20 cellular contexts compared by ENCODE assay signal in the genomic region with DNA sequence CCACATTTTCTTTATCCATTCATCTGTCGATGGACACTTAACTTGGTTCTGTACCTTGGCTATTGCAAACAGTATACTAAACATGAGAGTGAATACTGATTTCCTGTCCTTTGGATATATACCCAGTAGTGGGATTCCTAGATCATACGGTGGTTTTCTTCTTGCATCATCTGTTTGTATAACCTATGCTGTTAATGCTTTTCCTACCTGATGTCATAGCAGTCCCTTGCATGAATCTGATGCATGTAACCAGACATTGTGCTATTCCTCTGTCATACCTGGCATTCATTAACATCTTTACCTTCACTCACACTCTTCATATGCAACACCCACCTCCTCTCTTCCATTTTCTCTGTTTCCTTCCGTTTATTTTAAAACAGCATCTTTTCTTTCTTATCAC.
DNase-seq lines count a peak whose midpoint lies in the region; ATAC-seq, FAIRE-seq and TF ChIP-seq lines count a peak whose summit lies in the region.
"Had no signal": no experiment of that assay in that cellular context is flagged by ENCODE, and none has a peak within 500 bp of the region (broad histone marks: within the 10 kb centered on the region; RNA-seq: fewer than 3 reads in every experiment).

No MANE protein-coding gene starts in this region.

- no peaks in the 10 kb centered on the region; the same call in 1 of the 2 replicates for H4K20me1 ChIP-seq in IMR-90 (ENCODE audit: insufficient read depth, low read length)
- no peaks in the 10 kb centered on the region for H4K20me1 ChIP-seq in smooth muscle cell (ENCODE audit: low read depth)

- H2BK15ac ChIP-seq in IMR-90 (ENCODE audit: low read depth, low read length): no peak overlapping the region

- ATAC-seq in IMR-90 (ENCODE audit: low read depth): no peak
- ATAC-seq in HG03469 (IDR thresholded peaks at IDR 0.05; ENCODE audit: unreplicated experiment): no peak
- ATAC-seq: GM23338 had no signal

- peak; percentile 24 for DNase-seq in ELR (ENCODE audit: low read depth)
- DNase-seq in IMR-90: no peak
- DNase-seq in bronchial epithelial cell (ENCODE audit: low read depth): peak; percentile 46
- no peak for DNase-seq in smooth muscle cell (lab: John Stamatoyannopoulos, UW; ENCODE audit: unreplicated experiment)
- no peak for DNase-seq in iPS-NIHi7 (ENCODE audit: extremely low spot score)
- DNase-seq in activated CD8-positive, alpha-beta memory T cell treated with anti-CD3 and anti-CD28 coated beads, Interleukin-2, amount 50 U/mL, for 48 hours: no peak
- DNase-seq: BE2C, DND-41, NCI-H1694, NCI-H2081 treated with DMSO at 0.1 percent for 48 hours, NCI-H2171 treated with DMSO at 0.1 percent for 48 hours, NCI-H446 treated with DMSO at 0.1 percent for 48 hours, NCI-H526 treated with DMSO at 0.1 percent for 48 hours, SHP77 treated with DMSO at 0.1 percent for 48 hours had no signal

- TF ChIP-seq CTCF in IMR-90 (conservative IDR thresholded peaks at IDR 0.05; ENCODE audit: low read depth, low read length) (no peak), bronchial epithelial cell (IDR thresholded peaks at IDR 0.05; ENCODE audit: insufficient read depth, low read length, severe bottlenecking) (no peak), smooth muscle cell (IDR thresholded peaks at IDR 0.05; ENCODE audit: borderline replicate concordance, insufficient read depth, poor library complexity, severe bottlenecking) (no peak)

- H4K8ac ChIP-seq in IMR-90 (ENCODE audit: low read depth in 2 of 2, low read length in 2 of 2): no peak overlapping the region

- H3K4me1 ChIP-seq in IMR-90 (ENCODE audit: control insufficient read depth, insufficient read depth, low read length): peaks cover 10% of the 10 kb centered on the region
- H3K4me1 ChIP-seq in smooth muscle cell (ENCODE audit: low read depth): peaks cover 12% of the 10 kb centered on the region

- peaks cover 30 to 43% of the 10 kb centered on the region in 2 experiments for H3K79me1 ChIP-seq in IMR-90 (ENCODE audit: low read depth in 1 of 2, low read length in 2 of 2)

- no peak overlapping the region for H4K5ac ChIP-seq in IMR-90 (ENCODE audit: low read depth, low read length)

- FAIRE-seq in bronchial epithelial cell (lab: Jason Lieb, UNC): no peak
- FAIRE-seq: GM12891, HTR-8/SVneo had no signal

- H3K9me3 ChIP-seq in IMR-90 (ENCODE audit: control insufficient read depth, insufficient read depth, low read length) (no peaks in the 10 kb centered on the region), smooth muscle cell (replicated peaks; ENCODE audit: low read depth) (no peaks in the 10 kb centered on the region)
- H3K9me3 ChIP-seq: BE2C, HAP-1 had no signal

- no peak overlapping the region for H4K91ac ChIP-seq in IMR-90 (ENCODE audit: insufficient read depth, low read depth, low read length)

- H3K79me2 ChIP-seq in smooth muscle cell (ENCODE audit: low read depth): peaks cover 15% of the 10 kb centered on the region

- no peak overlapping the region for H3K4ac ChIP-seq in IMR-90 (ENCODE audit: low read depth, low read length)

- H3K18ac ChIP-seq in IMR-90 (ENCODE audit: low read depth, low read length): no peak overlapping the region

- no peak overlapping the region for H2AK5ac ChIP-seq in IMR-90 (ENCODE audit: low read depth, low read length)

- dilution Hi-C loops in IMR-90 (cut with HindIII; ENCODE audit: low sequenced_read_pairs, unreplicated experiment): no loop called here

- no peak overlapping the region for H2BK120ac ChIP-seq in IMR-90 (ENCODE audit: low read depth, low read length)

- no peak overlapping the region for H3K56ac ChIP-seq in IMR-90 (ENCODE audit: extremely low read depth, insufficient read depth, low read length)

- no peak for TF ChIP-seq POLR2A in IMR-90 (IDR thresholded peaks at IDR 0.05; ENCODE audit: low read depth, low read length)

- H2AFZ ChIP-seq in IMR-90 (replicated peaks; ENCODE audit: low read length, poor library complexity): no peak overlapping the region
- H2AFZ ChIP-seq in smooth muscle cell (ENCODE audit: low read depth): no peak overlapping the region
- H2AFZ ChIP-seq: GM23338 had no signal

- no peak overlapping the region for H2BK20ac ChIP-seq in IMR-90 (ENCODE audit: low read depth, low read length)

- H3F3A ChIP-seq in smooth muscle cell (ENCODE audit: low read depth): peaks cover 23% of the 10 kb centered on the region

- H3K27me3 ChIP-seq in IMR-90 (ENCODE audit: control insufficient read depth, insufficient read depth, low read length) (no peaks in the 10 kb centered on the region), bronchial epithelial cell (ENCODE audit: control insufficient read depth, insufficient read depth, low read length) (no peaks in the 10 kb centered on the region), smooth muscle cell (ENCODE audit: low read depth) (no peaks in the 10 kb centered on the region)
- H3K27me3 ChIP-seq: BE2C had no signal

- H3K27ac ChIP-seq in IMR-90 (ENCODE audit: insufficient read depth, low read length): no peak overlapping the region
- peak overlapping the region; percentile 92 for H3K27ac ChIP-seq in smooth muscle cell (ENCODE audit: low read depth)
- H3K27ac ChIP-seq: SK-N-MC had no signal

- BruUV-seq in IMR-90 (replicated peaks; lab: Mats Ljungman, UMichigan): no TSS peak

- H3K9me1 ChIP-seq in IMR-90 (ENCODE audit: insufficient read depth, low read length): peaks cover 4% of the 10 kb centered on the region

- no CpG with 5 or more reads among the region's 3 CpGs for WGBS in IMR-90 (ENCODE audit: extremely low coverage in 2 of 2, insufficient read length in 1 of 2), 2 experiments
- 87% methylated on average over 3 of the region's 3 CpGs for WGBS in smooth muscle cell (ENCODE audit: low lambda C conversion rate)

- H3K36me3 ChIP-seq in IMR-90 (ENCODE audit: control insufficient read depth, insufficient read depth, low read length): no peaks in the 10 kb centered on the region
- peaks cover 1% of the 10 kb centered on the region for H3K36me3 ChIP-seq in bronchial epithelial cell (ENCODE audit: control insufficient read depth, insufficient read depth, low read length)
- H3K36me3 ChIP-seq in smooth muscle cell (ENCODE audit: low read depth): no peaks in the 10 kb centered on the region
- H3K36me3 ChIP-seq: BE2C, HAP-1 had no signal

- POLR2A ChIA-PET in IMR-90 (lab: Charles Lee; ENCODE audit: unreplicated experiment): no interaction called here

- H3K4me3 ChIP-seq in IMR-90 (ENCODE audit: insufficient read depth, low read depth, low read length): no peak overlapping the region
- no peak overlapping the region for H3K4me3 ChIP-seq in bronchial epithelial cell (ENCODE audit: low read depth, low read length)
- no peak overlapping the region for H3K4me3 ChIP-seq in smooth muscle cell
- H3K4me3 ChIP-seq: GM23338, HAP-1, SK-N-MC had no signal

- H3K4me2 ChIP-seq in IMR-90 (ENCODE audit: low read depth, low read length) (no peak overlapping the region), smooth muscle cell (no peak overlapping the region)
- H3K4me2 ChIP-seq: GM23338 had no signal

- CTCF ChIA-PET in IMR-90 (lab: Yijun Ruan, JAX): no interaction called here

- in situ Hi-C loops in IMR-90 (cut with MboI; ENCODE audit: low sequenced_read_pairs): no loop called here

- H2BK5ac ChIP-seq in IMR-90 (ENCODE audit: low read depth, low read length, poor library complexity, severe bottlenecking): no peak overlapping the region

- no peak overlapping the region for H3K23ac ChIP-seq in IMR-90 (ENCODE audit: low read depth, low read length)

- intact Hi-C loops in IMR-90 (cut with micrococcal nuclease): no loop called here

- H3K9ac ChIP-seq in IMR-90 (ENCODE audit: low read depth, low read length) (no peak overlapping the region), smooth muscle cell (ENCODE audit: low read depth) (no peak overlapping the region)

- no peak overlapping the region for H3K14ac ChIP-seq in IMR-90 (replicated peaks; ENCODE audit: low read depth, low read length)

- TF ChIP-seq RAD21 in IMR-90 (IDR thresholded peaks at IDR 0.05; ENCODE audit: low read length): no peak

- no peak overlapping the region for H2AK9ac ChIP-seq in IMR-90 (replicated peaks; ENCODE audit: low read depth, low read length, poor library complexity)

TF ChIP-seq in IMR-90, 13 proteins besides CTCF, POLR2A, EP300 and RAD21:
- TF ChIP-seq FOS (IDR thresholded peaks at IDR 0.05; ENCODE audit: low read depth, low read length) (no peak), CEBPB (IDR thresholded peaks at IDR 0.05; ENCODE audit: low read depth, low read length) (0 out of 2 replicates have a peak, but pooled peaks have one; percentile 4)

Comparison
In these comparisons a context has a peak if more than half of its experiments do, and no peak if none do; other contexts are left out.
1. DNase-seq: peak in ELR (single experiment) and bronchial epithelial cell (single experiment); none in IMR-90 (single experiment), smooth muscle cell (single experiment), iPS-NIHi7 (single experiment) and activated CD8-positive, alpha-beta memory T cell treated with anti-CD3 and anti-CD28 coated beads, Interleukin-2, amount 50 U/mL, for 48 hours (single experiment).